ENCODE assay signal across 19 cellular contexts in genomic region chr15:32981536-32981935, GRCh38.
"Had no signal": no experiment of that assay in that cellular context is flagged by ENCODE, and none has a peak within 500 bp of the region (broad histone marks: within the 10 kb centered on the region; RNA-seq: fewer than 3 reads in every experiment).

No MANE protein-coding gene starts in this region.

- H3K27ac ChIP-seq: body of pancreas, dorsolateral prefrontal cortex, heart left ventricle, tibial nerve had no signal

- H3K4me3 Mint-ChIP-seq: activated naive CD8-positive, alpha-beta T cell treated with anti-CD3 and anti-CD28 coated beads for 36 hours; activated T-helper 1 cell treated with anti-CD3 and anti-CD28 coated beads, Interleukin-12 subunit alpha, Interleukin-12 subunit beta, Interleukin-2, Interleukin-4 antibody, amounts not matched to agents 30 ng/mL and 10 ng/mL and 1 ng/mL, durations not matched to agents 14 hours and 24 hours and 36 hours; nephron progenitor cell had no signal

- H3K36me3 ChIP-seq: gastroesophageal sphincter, heart left ventricle, tibial nerve had no signal

- H3K4me1 ChIP-seq: body of pancreas, heart left ventricle, tibial nerve had no signal

- H3K27ac Mint-ChIP-seq: activated naive CD8-positive, alpha-beta T cell treated with anti-CD3 and anti-CD28 coated beads for 36 hours; activated T-helper 1 cell treated with anti-CD3 and anti-CD28 coated beads, Interleukin-12 subunit alpha, Interleukin-12 subunit beta, Interleukin-2, Interleukin-4 antibody, amounts not matched to agents 30 ng/mL and 10 ng/mL and 1 ng/mL, durations not matched to agents 14 hours and 24 hours and 36 hours; nephron progenitor cell had no signal

- H3K9me3 Mint-ChIP-seq: activated naive CD8-positive, alpha-beta T cell treated with anti-CD3 and anti-CD28 coated beads for 36 hours; activated T-helper 1 cell treated with anti-CD3 and anti-CD28 coated beads, Interleukin-12 subunit alpha, Interleukin-12 subunit beta, Interleukin-2, Interleukin-4 antibody, amounts not matched to agents 30 ng/mL and 10 ng/mL and 1 ng/mL, durations not matched to agents 14 hours and 24 hours and 36 hours; nephron progenitor cell had no signal

- DNase-seq: activated CD4-positive, alpha-beta T cell treated with anti-CD3 and anti-CD28 coated beads, Interleukin-2, amount 50 U/mL, for 48 hours; activated naive CD4-positive, alpha-beta T cell; activated naive CD8-positive, alpha-beta T cell treated with anti-CD3 and anti-CD28 coated beads for 36 hours; activated T-cell treated with anti-CD3 and anti-CD28 coated beads for 4 hours; amygdala; body of pancreas; central memory CD4-positive, alpha-beta T cell; dorsolateral prefrontal cortex; heart left ventricle; left ventricle myocardium superior; nephron progenitor cell; nucleus accumbens; stimulated activated naive CD8-positive, alpha-beta T cell treated with anti-CD3 and anti-CD28 coated beads, Interleukin-15, Interleukin-2, amounts not matched to agents 100 U/mL and 50 U/mL, for 24 hours; substantia nigra had no signal

- H3K27me3 ChIP-seq: body of pancreas, dorsolateral prefrontal cortex, gastroesophageal sphincter, heart left ventricle, tibial nerve had no signal

- H3K4me3 ChIP-seq: body of pancreas, dorsolateral prefrontal cortex, gastroesophageal sphincter, heart left ventricle, tibial nerve had no signal

- H3K4me1 Mint-ChIP-seq: activated naive CD8-positive, alpha-beta T cell treated with anti-CD3 and anti-CD28 coated beads for 36 hours had no signal

- ATAC-seq: body of pancreas; gastroesophageal sphincter; heart left ventricle; left ventricle myocardium superior; stimulated activated naive CD8-positive, alpha-beta T cell treated with anti-CD3 and anti-CD28 coated beads, Interleukin-15, Interleukin-2, amounts not matched to agents 100 U/mL and 50 U/mL, for 24 hours had no signal

- FAIRE-seq: colon, urothelium cell line had no signal

- H3K36me3 Mint-ChIP-seq: activated naive CD8-positive, alpha-beta T cell treated with anti-CD3 and anti-CD28 coated beads for 36 hours had no signal

- H3K9me3 ChIP-seq: body of pancreas, gastroesophageal sphincter, heart left ventricle, tibial nerve had no signal
